ENCODE assay signal across 18 cellular contexts in genomic region chr13:114161028-114161556, GRCh38. TPM values are rescaled to one million over a fixed set of nuclear protein-coding genes. Genes with fewer than 3 reads are reported as not detected.
DNase-seq lines count a peak whose midpoint lies in the region; ATAC-seq, FAIRE-seq and TF ChIP-seq lines count a peak whose summit lies in the region.
"Had no signal": no experiment of that assay in that cellular context is flagged by ENCODE, and none has a peak within 500 bp of the region (broad histone marks: within the 10 kb centered on the region; RNA-seq: fewer than 3 reads in every experiment).

No MANE protein-coding gene starts in this region.

- H3K27ac Mint-ChIP-seq in activated naive CD4-positive, alpha-beta T cell treated with anti-CD3 and anti-CD28 coated beads for 36 hours = no peak overlapping the region
- H3K27ac Mint-ChIP-seq: activated CD8-positive, alpha-beta memory T cell treated with anti-CD3 and anti-CD28 coated beads, Interleukin-2, amount 10 ng/mL, durations not matched to agents 7 days and 5 days; HFFc6; nephron progenitor cell had no signal

- no peaks in the 10 kb centered on the region for H3K9me1 ChIP-seq in endothelial cell of umbilical vein (replicated peaks; ENCODE audit: control insufficient read depth, extremely low read depth, insufficient read depth, low read length)

- no peak overlapping the region for H2AFZ ChIP-seq in endothelial cell of umbilical vein (ENCODE audit: low read depth, low read length)

- no peak for ATAC-seq in GM21825 (IDR thresholded peaks at IDR 0.05; ENCODE audit: unreplicated experiment)

- CTCF ChIA-PET in activated naive CD4-positive, alpha-beta T cell treated with anti-CD3 and anti-CD28 coated beads for 36 hours (lab: Charles Lee) = interaction anchor here (1.4 to 2.3 kb wide), 4 partner anchors 10 to 53 kb away, joined by 3 to 13 read pairs (median 6); no protein-coding TSS in a partner anchor
- CTCF ChIA-PET in endothelial cell of umbilical vein (lab: Charles Lee) (interaction anchor here (0.7 to 2.1 kb wide), 4 partner anchors 10 to 66 kb away, joined by 3 to 9 read pairs (median 5); no protein-coding TSS in a partner anchor), RWPE1 (lab: Yijun Ruan, JAX) (no interaction called here)

- DNase-seq in activated naive CD4-positive, alpha-beta T cell treated with Interleukin-2 at 50 U/mL for 16 hours = peak; percentile 34
- DNase-seq in activated naive CD4-positive, alpha-beta T cell treated with anti-CD3 and anti-CD28 coated beads for 36 hours = no peak
- DNase-seq in HT1080 (ENCODE audit: low read depth) = peak; percentile 33
- peak; percentile 41 for DNase-seq in endothelial cell of umbilical vein (ENCODE audit: low read depth, low spot score)
- peak; percentile 56 for DNase-seq in stimulated activated CD8-positive, alpha-beta memory T cell treated with anti-CD3 and anti-CD28 coated beads, Interleukin-4, amount 100 ng/mL, for 48 hours
- DNase-seq in RWPE1 (ENCODE audit: low spot score) = no peak
- no peak for DNase-seq in NCI-H2081 treated with DMSO at 0.1 percent for 48 hours (lab: John Stamatoyannopoulos, UW)
- DNase-seq: activated CD8-positive, alpha-beta memory T cell treated with anti-CD3 and anti-CD28 coated beads, Interleukin-2, amount 10 ng/mL, durations not matched to agents 7 days and 5 days; HFFc6; lower lobe of right lung; nephron progenitor cell; NK-92 treated with Interleukin-12 subunit alpha and Interleukin-12 subunit beta, amount 100 ng/mL, for 24 hours; stimulated activated CD4-positive, alpha-beta T cell treated with anti-CD3 and anti-CD28 coated beads, Interleukin-12 subunit alpha, Interleukin-12 subunit beta, amount 100 ng/mL, for 4 hours; WERI-Rb-1 had no signal

- no TSS peak for BruUV-seq in endothelial cell of umbilical vein (replicated peaks; lab: Mats Ljungman, UMichigan)

- H3K4me2 ChIP-seq in endothelial cell of umbilical vein (ENCODE audit: insufficient read depth, low read length) = peak overlapping the region; percentile 4

- POLR2A ChIA-PET in endothelial cell of umbilical vein (lab: Charles Lee) = no interaction called here
- POLR2A ChIA-PET in RWPE1 (lab: Yijun Ruan, JAX; ENCODE audit: low non-redundant PET) = no interaction called here

- H3K4me1 Mint-ChIP-seq in activated naive CD4-positive, alpha-beta T cell treated with anti-CD3 and anti-CD28 coated beads for 36 hours (ENCODE audit: low read depth) = peaks cover 68% of the 10 kb centered on the region

- H3K79me2 ChIP-seq in endothelial cell of umbilical vein (ENCODE audit: control insufficient read depth, insufficient read depth, low read length) = no peaks in the 10 kb centered on the region

- H3K27ac ChIP-seq in endothelial cell of umbilical vein (ENCODE audit: insufficient read depth, low read depth, low read length) (peak overlapping the region; percentile 63), RWPE1 (no peak overlapping the region)
- H3K27ac ChIP-seq: WERI-Rb-1 had no signal

- no peaks in the 10 kb centered on the region for H3K36me3 Mint-ChIP-seq in activated naive CD4-positive, alpha-beta T cell treated with anti-CD3 and anti-CD28 coated beads for 36 hours (ENCODE audit: low read depth)
- H3K36me3 Mint-ChIP-seq: activated CD8-positive, alpha-beta memory T cell treated with anti-CD3 and anti-CD28 coated beads, Interleukin-2, amount 10 ng/mL, durations not matched to agents 7 days and 5 days had no signal

- no peaks in the 10 kb centered on the region for H3K9me3 Mint-ChIP-seq in activated naive CD4-positive, alpha-beta T cell treated with anti-CD3 and anti-CD28 coated beads for 36 hours
- H3K9me3 Mint-ChIP-seq: HFFc6, nephron progenitor cell had no signal

- H3K9me3 ChIP-seq in endothelial cell of umbilical vein (replicated peaks; ENCODE audit: control insufficient read depth, insufficient read depth, low read length) = no peaks in the 10 kb centered on the region
- H3K9me3 ChIP-seq: lower lobe of right lung had no signal

- H3K4me3 Mint-ChIP-seq in activated naive CD4-positive, alpha-beta T cell treated with anti-CD3 and anti-CD28 coated beads for 36 hours = no peak overlapping the region
- H3K4me3 Mint-ChIP-seq: activated CD8-positive, alpha-beta memory T cell treated with anti-CD3 and anti-CD28 coated beads, Interleukin-2, amount 10 ng/mL, durations not matched to agents 7 days and 5 days; nephron progenitor cell had no signal

- no peaks in the 10 kb centered on the region for H3K27me3 Mint-ChIP-seq in activated naive CD4-positive, alpha-beta T cell treated with anti-CD3 and anti-CD28 coated beads for 36 hours (ENCODE audit: low read depth)

- TF ChIP-seq POLR2A in endothelial cell of umbilical vein (IDR thresholded peaks at IDR 0.05; ENCODE audit: low read depth, low read length) = no peak

- no peak overlapping the region for H3K9ac ChIP-seq in endothelial cell of umbilical vein (replicated peaks; ENCODE audit: extremely low read depth, insufficient read depth, low read length)

- peaks cover 4% of the 10 kb centered on the region in 2 experiments for H3K27me3 ChIP-seq in endothelial cell of umbilical vein (ENCODE audit: control insufficient read depth in 2 of 2, insufficient read depth in 2 of 2, low read length in 2 of 2)

- H3K4me3 ChIP-seq in endothelial cell of umbilical vein (replicated peaks in 1 of 3; ENCODE audit: insufficient read depth in 1 of 3, low read depth in 1 of 3, low read length in 3 of 3) = no peak overlapping the region

- H4K20me1 ChIP-seq in endothelial cell of umbilical vein (replicated peaks; ENCODE audit: control insufficient read depth, extremely low read depth, insufficient read depth, low read length) = no peaks in the 10 kb centered on the region

- H3K4me1 ChIP-seq in endothelial cell of umbilical vein (ENCODE audit: control insufficient read depth, extremely low read depth, insufficient read depth, low read length) = peaks cover 25% of the 10 kb centered on the region

- H3K36me3 ChIP-seq in endothelial cell of umbilical vein (ENCODE audit: control insufficient read depth in 2 of 2, extremely low read depth in 1 of 2, insufficient read depth in 2 of 2, low read length in 2 of 2) = no peaks in the 10 kb centered on the region
- H3K36me3 ChIP-seq: lower lobe of right lung, WERI-Rb-1 had no signal

- TF ChIP-seq CTCF in endothelial cell of umbilical vein (IDR thresholded peaks at IDR 0.05; ENCODE audit: extremely low read depth in 1 of 2, insufficient read depth in 1 of 2, low read depth in 1 of 2, low read length in 2 of 2) (no peak), RWPE1 (conservative IDR thresholded peaks at IDR 0.05; ENCODE audit: low read depth) (no peak)

- intact Hi-C loops in activated naive CD4-positive, alpha-beta T cell treated with anti-CD3 and anti-CD28 coated beads for 36 hours (cut with micrococcal nuclease) = no loop called here
- intact Hi-C loops in endothelial cell of umbilical vein (cut with micrococcal nuclease) = no loop called here

- dilution Hi-C loops in endothelial cell of umbilical vein (cut with MboI; ENCODE audit: extremely low pct_ligation_motif_present, low sequenced_read_pairs) = no loop called here

- FAIRE-seq in endothelial cell of umbilical vein (lab: Jason Lieb, UNC) = peak; percentile 91
- FAIRE-seq: urothelium cell line had no signal

TF ChIP-seq in endothelial cell of umbilical vein, 7 proteins besides CTCF, POLR2A, EP300 and RAD21:
- TF ChIP-seq MYC (IDR thresholded peaks at IDR 0.05; ENCODE audit: low read depth, low read length) = peak; percentile 81
- TF ChIP-seq EZH2 (IDR thresholded peaks at IDR 0.05; ENCODE audit: borderline replicate concordance, low read depth, low read length, severe bottlenecking) = no peak
- peak; percentile 72 for TF ChIP-seq JUN (IDR thresholded peaks at IDR 0.05; ENCODE audit: borderline replicate concordance, insufficient read depth, insufficient read length, low read depth)
- TF ChIP-seq FOS (IDR thresholded peaks at IDR 0.05; ENCODE audit: borderline replicate concordance, insufficient read depth, low read length) = peak; percentile 24
- no peak for TF ChIP-seq GATA2 (IDR thresholded peaks at IDR 0.05; ENCODE audit: insufficient read depth, insufficient read length, low read depth, low read length)
- peak; percentile 48 for TF ChIP-seq POLR2AphosphoS5 (IDR thresholded peaks at IDR 0.05; ENCODE audit: insufficient read depth, low read depth, low read length)
- TF ChIP-seq, protein P1, sequence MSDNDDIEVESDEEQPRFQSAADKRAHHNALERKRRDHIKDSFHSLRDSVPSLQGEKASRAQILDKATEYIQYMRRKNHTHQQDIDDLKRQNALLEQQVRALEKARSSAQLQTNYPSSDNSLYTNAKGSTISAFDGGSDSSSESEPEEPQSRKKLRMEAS (IDR thresholded peaks at IDR 0.05; ENCODE audit: insufficient read depth, insufficient read length) = peak; percentile 58

RNA-seq across cellular contexts. Expression of gene CFAP97D2, which starts 18.0 kb away (rescaled TPM):
- under 1 TPM in 1 of 2 experiments, not detected in 1; 0.17 TPM for total RNA-seq in activated naive CD4-positive, alpha-beta T cell treated with anti-CD3 and anti-CD28 coated beads for 36 hours
- not detected in 2 replicates for total RNA-seq in HT1080 (2014; rRNA removed; shearing (Covaris generic))
- not detected in 2 replicates for polyA plus RNA-seq in HT1080 (2015; cell fraction: cytosol; rRNA removed)
- polyA plus RNA-seq in HT1080 (2015; cell fraction: nucleus; rRNA removed) = not detected in 2 replicates
- not detected in 2 replicates for total RNA-seq in endothelial cell of umbilical vein
- polyA plus RNA-seq in endothelial cell of umbilical vein = 0.13 TPM in 1 of 2 replicates, not detected in the other
- polyA plus RNA-seq in endothelial cell of umbilical vein (2011; cell fraction: cytosol; rRNA removed) = not detected in 2 replicates
- not detected in 2 replicates for polyA plus RNA-seq in endothelial cell of umbilical vein (2011; cell fraction: nucleus; rRNA removed)
- not detected in 2 replicates for polyA plus RNA-seq in endothelial cell of umbilical vein (2012)
- not detected in 2 replicates for polyA minus RNA-seq in endothelial cell of umbilical vein
- polyA minus RNA-seq in endothelial cell of umbilical vein (2011; cell fraction: cytosol; rRNA and poly(A)+ RNA removed) = not detected
- not detected in 2 replicates for polyA minus RNA-seq in endothelial cell of umbilical vein (2011; cell fraction: nucleus; rRNA and poly(A)+ RNA removed)
- total RNA-seq: activated CD8-positive, alpha-beta memory T cell treated with anti-CD3 and anti-CD28 coated beads, Interleukin-2, amount 10 ng/mL, durations not matched to agents 7 days and 5 days; Daoy; HFFc6; MCF 10A had no signal

RNA-seq across cellular contexts. Expression of gene RASA3, which starts 28.7 kb away (rescaled TPM):
- total RNA-seq in activated naive CD4-positive, alpha-beta T cell treated with anti-CD3 and anti-CD28 coated beads for 36 hours = 10 to 100 TPM; 48.3 to 48.8 TPM
- 37.8 and 41.7 TPM in 2 replicates for total RNA-seq in HT1080 (2014; rRNA removed; shearing (Covaris generic))
- polyA plus RNA-seq in HT1080 (2015; cell fraction: cytosol; rRNA removed) = 38.2 and 40.7 TPM in 2 replicates
- 49.5 and 52.6 TPM in 2 replicates for polyA plus RNA-seq in HT1080 (2015; cell fraction: nucleus; rRNA removed)
- total RNA-seq in endothelial cell of umbilical vein = 51.2 and 53.8 TPM in 2 replicates
- polyA plus RNA-seq in endothelial cell of umbilical vein = 22.5 and 26.5 TPM in 2 replicates
- polyA plus RNA-seq in endothelial cell of umbilical vein (2011; cell fraction: cytosol; rRNA removed) = 35.6 and 36.3 TPM in 2 replicates
- 51.2 and 56.7 TPM in 2 replicates for polyA plus RNA-seq in endothelial cell of umbilical vein (2011; cell fraction: nucleus; rRNA removed)
- 41.1 and 42.8 TPM in 2 replicates for polyA plus RNA-seq in endothelial cell of umbilical vein (2012)
- 34.5 and 39.0 TPM in 2 replicates for polyA minus RNA-seq in endothelial cell of umbilical vein
- 5.5 TPM for polyA minus RNA-seq in endothelial cell of umbilical vein (2011; cell fraction: cytosol; rRNA and poly(A)+ RNA removed)
- 20.8 and 28.6 TPM in 2 replicates for polyA minus RNA-seq in endothelial cell of umbilical vein (2011; cell fraction: nucleus; rRNA and poly(A)+ RNA removed)

Comparison
In these comparisons a context has a peak if more than half of its experiments do, and no peak if none do; other contexts are left out.
1. DNase-seq: peak in activated naive CD4-positive, alpha-beta T cell treated with Interleukin-2 at 50 U/mL for 16 hours (single experiment), HT1080 (single experiment), endothelial cell of umbilical vein (single experiment) and stimulated activated CD8-positive, alpha-beta memory T cell treated with anti-CD3 and anti-CD28 coated beads, Interleukin-4, amount 100 ng/mL, for 48 hours (single experiment); none in activated naive CD4-positive, alpha-beta T cell treated with anti-CD3 and anti-CD28 coated beads for 36 hours (single experiment), RWPE1 (single experiment) and NCI-H2081 treated with DMSO at 0.1 percent for 48 hours (single experiment).